ENCODE assay signal across 20 cellular contexts in the genomic region with DNA sequence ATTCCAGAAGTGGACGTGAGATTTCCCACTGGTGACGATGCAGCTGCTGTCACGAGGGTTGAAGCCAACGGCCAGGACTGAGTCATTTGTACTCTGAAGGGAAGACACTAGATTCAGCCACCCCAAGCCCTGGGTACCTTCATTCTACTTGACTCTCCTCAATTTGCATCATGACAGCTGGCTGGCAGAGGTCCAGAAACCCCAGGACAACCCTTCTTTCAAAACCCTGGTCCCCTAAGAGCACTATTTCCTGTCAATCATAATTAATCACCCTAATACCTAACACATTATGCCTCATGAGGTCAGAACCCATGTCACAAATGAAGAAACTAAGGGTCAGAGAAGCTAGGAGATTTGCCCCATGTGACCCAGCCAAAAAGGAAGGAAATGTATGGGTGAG. TPM values are rescaled to one million over a fixed set of nuclear protein-coding genes. Genes with fewer than 3 reads are reported as not detected.
A peak's percentile ranks its signal among the peaks of the same experiment; 100 is the strongest.
DNase-seq lines count a peak whose midpoint lies in the region; ATAC-seq, FAIRE-seq and TF ChIP-seq lines count a peak whose summit lies in the region.
"Had no signal": no experiment of that assay in that cellular context is flagged by ENCODE, and none has a peak within 500 bp of the region (broad histone marks: within the 10 kb centered on the region; RNA-seq: fewer than 3 reads in every experiment).

No MANE protein-coding gene starts in this region.

- H3K27me3 Mint-ChIP-seq in activated CD4-positive, alpha-beta T cell treated with anti-CD3 and anti-CD28 coated beads for 36 hours: no peaks in the 10 kb centered on the region
- H3K27me3 Mint-ChIP-seq in activated B cell treated with CpG ODN at 0.5 μM for 24 hours (no peaks in the 10 kb centered on the region), neural crest cell (ENCODE audit: low read depth) (peaks cover 12% of the 10 kb centered on the region)
- H3K27me3 Mint-ChIP-seq: CD8-positive, alpha-beta memory T cell had no signal

- POLR2A ChIA-PET in activated CD4-positive, alpha-beta T cell treated with anti-CD3 and anti-CD28 coated beads for 36 hours (lab: Charles Lee): interaction anchor here (0.6 to 0.7 kb wide), 3 partner anchors 8 to 233 kb away, joined by 3 to 6 read pairs (median 4); no protein-coding TSS in a partner anchor
- POLR2A ChIA-PET in activated B cell treated with CpG ODN at 0.5 μM for 24 hours (lab: Charles Lee): interaction anchor here (0.5 to 1.8 kb wide), 7 partner anchors 8 to 234 kb away, joined by 3 to 5 read pairs (median 3); partner anchors contain the start of genes C11orf98, CSKMT, INTS5 and TUT1

- no peak for ATAC-seq in activated CD4-positive, alpha-beta T cell treated with anti-CD3 and anti-CD28 coated beads for 36 hours
- ATAC-seq in activated B cell treated with CpG ODN at 0.5 μM for 24 hours (ENCODE audit: low read depth): no peak
- ATAC-seq: esophagus mucosa, gastroesophageal sphincter, HCT116, pancreas, sciatic nerve had no signal

- peaks cover 62% of the 10 kb centered on the region for H3K36me3 Mint-ChIP-seq in activated CD4-positive, alpha-beta T cell treated with anti-CD3 and anti-CD28 coated beads for 36 hours (ENCODE audit: low read depth)
- peaks cover 61% of the 10 kb centered on the region for H3K36me3 Mint-ChIP-seq in activated B cell treated with CpG ODN at 0.5 μM for 24 hours (ENCODE audit: low read depth)
- peaks cover 8% of the 10 kb centered on the region for H3K36me3 Mint-ChIP-seq in neural crest cell (ENCODE audit: low read depth)

- CTCF ChIA-PET in activated CD4-positive, alpha-beta T cell treated with anti-CD3 and anti-CD28 coated beads for 36 hours (lab: Charles Lee): interaction anchor here (1.1 to 1.8 kb wide), 3 partner anchors 10 to 52 kb away, joined by 4 to 9 read pairs (median 6); partner anchors contain the start of gene TUT1
- CTCF ChIA-PET in activated B cell treated with CpG ODN at 0.5 μM for 24 hours (lab: Charles Lee): no interaction called here

- in situ Hi-C loops in KBM-7 (cut with MboI; ENCODE audit: low pct_unique_long_range_greater_than_20kb, low sequenced_read_pairs): no loop called here

- TF ChIP-seq CTCF in activated B cell treated with CpG ODN at 0.5 μM for 24 hours (IDR thresholded peaks at IDR 0.05) (no peak), neural crest cell (conservative IDR thresholded peaks at IDR 0.05) (no peak)

- no peak overlapping the region for H3K27ac Mint-ChIP-seq in activated CD4-positive, alpha-beta T cell treated with anti-CD3 and anti-CD28 coated beads for 36 hours
- H3K27ac Mint-ChIP-seq in activated B cell treated with CpG ODN at 0.5 μM for 24 hours (peak overlapping the region; percentile 41), neural crest cell (ENCODE audit: unreplicated experiment) (no peak overlapping the region)

- peak; percentile 22 for DNase-seq in activated CD4-positive, alpha-beta T cell treated with anti-CD3 and anti-CD28 coated beads for 36 hours
- no peak for DNase-seq in activated CD4-positive, alpha-beta T cell treated with anti-CD3 and anti-CD28 coated beads, Interleukin-2, amount 50 U/mL, for 1 hour
- DNase-seq in GM18507 (ENCODE audit: extremely low spot score, insufficient read length, low read depth) (no peak), activated B cell treated with CpG ODN at 0.5 μM for 24 hours (no peak), neural crest cell (ENCODE audit: low read depth, low spot score) (no peak), KBM-7 (no peak), head of caudate nucleus (no peak)
- DNase-seq in effector CD8-positive, alpha-beta T cell (lab: John Stamatoyannopoulos, UW): no peak
- DNase-seq: amniotic stem cell; CD8-positive, alpha-beta memory T cell; DND-41; NCI-H1436 treated with DMSO at 0.1 percent for 48 hours; NCI-H226; pancreas; stimulated activated CD4-positive, alpha-beta T cell treated with anti-CD3 and anti-CD28 coated beads, Interleukin-1b, Interleukin-23, amount 100 ng/mL, for 48 hours had no signal

- FAIRE-seq in GM18507 (lab: Jason Lieb, UNC): peak; percentile 35
- FAIRE-seq: GM19239, pancreas had no signal

- H3K9me3 Mint-ChIP-seq in activated CD4-positive, alpha-beta T cell treated with anti-CD3 and anti-CD28 coated beads for 36 hours (ENCODE audit: low read depth): no peaks in the 10 kb centered on the region
- H3K9me3 Mint-ChIP-seq in activated B cell treated with CpG ODN at 0.5 μM for 24 hours: no peaks in the 10 kb centered on the region
- no peaks in the 10 kb centered on the region for H3K9me3 Mint-ChIP-seq in neural crest cell
- H3K9me3 Mint-ChIP-seq: CD8-positive, alpha-beta memory T cell had no signal

- H3K4me3 Mint-ChIP-seq in activated CD4-positive, alpha-beta T cell treated with anti-CD3 and anti-CD28 coated beads for 36 hours: no peak overlapping the region
- no peak overlapping the region for H3K4me3 Mint-ChIP-seq in activated B cell treated with CpG ODN at 0.5 μM for 24 hours
- peak overlapping the region; percentile 74 for H3K4me3 Mint-ChIP-seq in neural crest cell

- peaks cover 34% of the 10 kb centered on the region for H3K4me1 Mint-ChIP-seq in activated CD4-positive, alpha-beta T cell treated with anti-CD3 and anti-CD28 coated beads for 36 hours
- H3K4me1 Mint-ChIP-seq in activated B cell treated with CpG ODN at 0.5 μM for 24 hours (peaks cover 36% of the 10 kb centered on the region), neural crest cell (peaks cover 49% of the 10 kb centered on the region)

- intact Hi-C loops in activated CD4-positive, alpha-beta T cell treated with anti-CD3 and anti-CD28 coated beads for 36 hours (cut with DNase I, micrococcal nuclease): loop anchor here in 1 of 2 experiments (10.0 kb wide), 1 partner anchor 1637 kb away; the partner anchor contains the start of genes FKBP2 and PPP1R14B
- intact Hi-C loops in activated B cell treated with CpG ODN at 0.5 μM for 24 hours (cut with micrococcal nuclease) (no loop called here), head of caudate nucleus (cut with DNase I) (no loop called here)

RNA-seq across cellular contexts. Expression of gene EML3, which starts 4.8 kb away (rescaled TPM):
- total RNA-seq in activated CD4-positive, alpha-beta T cell treated with anti-CD3 and anti-CD28 coated beads for 36 hours: 100 to 1,000 TPM; 101 to 112 TPM
- total RNA-seq in activated B cell treated with CpG ODN at 0.5 μM for 24 hours: 115 and 128 TPM in 2 replicates
- total RNA-seq in neural crest cell: 37.4 and 40.0 TPM in 2 replicates

RNA-seq across cellular contexts. Expression of gene ROM1, which starts 5.3 kb away (rescaled TPM):
- total RNA-seq in activated CD4-positive, alpha-beta T cell treated with anti-CD3 and anti-CD28 coated beads for 36 hours: 1 to 10 TPM; 1.5 to 1.9 TPM
- 0.89 and 2.6 TPM in 2 replicates for total RNA-seq in activated B cell treated with CpG ODN at 0.5 μM for 24 hours
- total RNA-seq in neural crest cell: 0.23 and 0.75 TPM in 2 replicates

RNA-seq across cellular contexts. Expression of gene MTA2, which starts 6.1 kb away (rescaled TPM):
- total RNA-seq in activated CD4-positive, alpha-beta T cell treated with anti-CD3 and anti-CD28 coated beads for 36 hours: 100 to 1,000 TPM; 159 to 179 TPM
- 170 and 175 TPM in 2 replicates for total RNA-seq in activated B cell treated with CpG ODN at 0.5 μM for 24 hours
- total RNA-seq in neural crest cell: 195 and 203 TPM in 2 replicates

RNA-seq across cellular contexts. Expression of gene B3GAT3, which starts 14.1 kb away (rescaled TPM):
- total RNA-seq in activated CD4-positive, alpha-beta T cell treated with anti-CD3 and anti-CD28 coated beads for 36 hours: 10 to 100 TPM; 48.7 to 57.5 TPM
- 48.8 and 56.6 TPM in 2 replicates for total RNA-seq in activated B cell treated with CpG ODN at 0.5 μM for 24 hours
- total RNA-seq in neural crest cell: 57.4 and 58.3 TPM in 2 replicates

RNA-seq across cellular contexts. Expression of gene TUT1, which starts 16.4 kb away (rescaled TPM):
- total RNA-seq in activated CD4-positive, alpha-beta T cell treated with anti-CD3 and anti-CD28 coated beads for 36 hours: 10 to 100 TPM; 32.5 to 36.0 TPM
- total RNA-seq in activated B cell treated with CpG ODN at 0.5 μM for 24 hours (27.8 and 30.9 TPM in 2 replicates), neural crest cell (18.0 and 20.7 TPM in 2 replicates)
